8 cellular contexts compared by ENCODE assay signal in the genomic region with DNA sequence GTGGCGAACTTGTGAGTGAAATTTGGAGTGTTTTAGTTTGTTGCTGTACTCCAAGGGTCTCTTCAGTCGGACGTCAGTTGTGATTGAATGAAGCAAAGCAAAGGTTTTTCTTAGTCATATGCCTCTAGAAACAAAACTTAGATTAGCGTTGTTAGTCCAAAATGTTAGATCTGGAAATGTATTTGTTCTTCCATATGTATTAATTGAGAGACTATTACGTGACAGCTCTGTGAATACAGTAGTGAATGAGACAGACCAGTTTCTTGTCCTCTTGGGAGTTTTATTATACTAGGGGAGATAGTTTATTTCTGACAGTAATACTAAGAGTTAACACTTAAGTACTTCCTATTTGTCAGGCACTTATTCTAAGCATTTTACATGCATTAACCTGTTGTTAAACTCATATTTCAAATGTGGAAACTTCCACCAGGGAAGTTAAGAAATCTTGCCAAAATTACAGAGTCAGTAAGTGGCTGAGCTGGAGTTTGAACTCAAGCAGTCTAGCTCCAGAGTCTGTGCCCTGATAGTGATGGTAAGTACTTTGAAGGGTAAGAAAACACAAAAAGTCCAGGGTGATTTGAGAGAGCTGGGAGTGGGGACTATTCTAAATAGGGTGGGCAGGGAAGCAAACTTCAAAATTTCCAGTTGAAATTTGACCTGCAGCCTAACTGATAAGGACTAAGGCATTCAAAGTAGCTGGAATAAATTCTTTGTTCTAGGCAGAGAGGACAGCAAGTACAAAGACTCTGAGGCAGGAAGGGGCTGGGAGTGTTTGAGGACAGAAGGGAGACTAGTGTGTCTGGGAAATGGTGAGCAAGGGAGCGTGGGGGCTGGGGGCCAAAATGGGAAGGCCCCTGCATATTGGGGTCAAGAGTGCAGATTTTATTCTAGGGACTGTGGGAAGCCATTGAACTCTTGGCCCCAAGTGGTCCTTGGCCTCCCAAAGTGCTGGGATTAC. TPM values are rescaled to one million over a fixed set of nuclear protein-coding genes. Genes with fewer than 3 reads are reported as not detected.
A peak's percentile ranks its signal among the peaks of the same experiment; 100 is the strongest.
DNase-seq lines count a peak whose midpoint lies in the region; ATAC-seq and TF ChIP-seq lines count a peak whose summit lies in the region.

No MANE protein-coding gene starts in this region.

- no peak overlapping the region for H3K4me2 ChIP-seq in mesenchymal stem cell (ENCODE audit: low read length, poor library complexity, severe bottlenecking)

- no peak overlapping the region for H3K4ac ChIP-seq in mesenchymal stem cell (ENCODE audit: low read depth in 1 of 2, low read length in 2 of 2)

- no peak overlapping the region for H3K4me3 ChIP-seq in mesenchymal stem cell (ENCODE audit: insufficient read depth in 1 of 2, low read depth in 1 of 2, low read length in 2 of 2)
- H3K4me3 ChIP-seq in transverse colon = no peak overlapping the region

- ATAC-seq in HG03108 (IDR thresholded peaks at IDR 0.05; ENCODE audit: unreplicated experiment) (no peak), HG03025 (IDR thresholded peaks at IDR 0.05; ENCODE audit: low FRiP score, unreplicated experiment) (no peak)

- TF ChIP-seq POLR2A in transverse colon (IDR thresholded peaks at IDR 0.05) = no peak

- H3K79me1 ChIP-seq in mesenchymal stem cell (replicated peaks; ENCODE audit: low read length, poor library complexity, severe bottlenecking) = peaks cover 1% of the 10 kb centered on the region

- no peak overlapping the region for H2BK120ac ChIP-seq in mesenchymal stem cell (ENCODE audit: low read depth, low read length)

- H2BK5ac ChIP-seq in mesenchymal stem cell (ENCODE audit: low read depth, low read length, poor library complexity, severe bottlenecking) = no peak overlapping the region

- H3K9me3 ChIP-seq in mesenchymal stem cell (ENCODE audit: control insufficient read depth, low read length) (no peaks in the 10 kb centered on the region), transverse colon (no peaks in the 10 kb centered on the region)

- peak; percentile 22 for TF ChIP-seq EP300 in transverse colon (IDR thresholded peaks at IDR 0.05; ENCODE audit: low read depth)

- H4K8ac ChIP-seq in mesenchymal stem cell (ENCODE audit: low read length) = no peak overlapping the region

- H3K4me3 Mint-ChIP-seq in activated T-cell treated with anti-CD3 and anti-CD28 coated beads, Interleukin-2, amount 50 U/mL, for 24 hours = no peak overlapping the region

- H3K27ac ChIP-seq in mesenchymal stem cell (ENCODE audit: low read length, poor library complexity, severe bottlenecking) = no peak overlapping the region
- peak overlapping the region; percentile 72 to 81 (median 74) for H3K27ac ChIP-seq in transverse colon

- no peaks in the 10 kb centered on the region for H3K27me3 Mint-ChIP-seq in activated T-cell treated with anti-CD3 and anti-CD28 coated beads, Interleukin-2, amount 50 U/mL, for 24 hours

- peaks cover 15% of the 10 kb centered on the region for H3K36me3 Mint-ChIP-seq in activated T-cell treated with anti-CD3 and anti-CD28 coated beads, Interleukin-2, amount 50 U/mL, for 24 hours (ENCODE audit: low read depth)

- H3K27ac Mint-ChIP-seq in activated T-cell treated with anti-CD3 and anti-CD28 coated beads, Interleukin-2, amount 50 U/mL, for 24 hours = peak overlapping the region; percentile 59

- H3K9me3 Mint-ChIP-seq in activated T-cell treated with anti-CD3 and anti-CD28 coated beads, Interleukin-2, amount 50 U/mL, for 24 hours = no peaks in the 10 kb centered on the region

- H3K23ac ChIP-seq in mesenchymal stem cell (ENCODE audit: low read length in 2 of 2) = no peak overlapping the region

- DNase-seq in activated T-cell treated with anti-CD3 and anti-CD28 coated beads, Interleukin-2, amount 50 U/mL, for 24 hours = no peak
- DNase-seq in activated T-cell treated with anti-CD3 and anti-CD28 coated beads for 4 hours = no peak
- DNase-seq in dermis blood vessel endothelial cell = peak; percentile 67
- DNase-seq in mesenchymal stem cell = peak; percentile 29
- DNase-seq in transverse colon = no peak
- DNase-seq in NCI-H69 (lab: John Stamatoyannopoulos, UW) = no peak

- intact Hi-C loops in transverse colon (cut with DNase I; ENCODE audit: low total_unique reads) = no loop called here

- in situ Hi-C loops in transverse colon (cut with MboI; ENCODE audit: low pct_ligation_motif_present in 1 of 4, low pct_unique_long_range_greater_than_20kb in 1 of 4, low sequenced_read_pairs in 3 of 4) = no loop called here

- no peak for TF ChIP-seq CTCF in transverse colon (IDR thresholded peaks at IDR 0.05)

- H3K18ac ChIP-seq in mesenchymal stem cell (ENCODE audit: low read depth in 1 of 2, low read length in 2 of 2) = peak overlapping the region in 1 of 2 experiments; percentile 21

- no peak overlapping the region for H2BK12ac ChIP-seq in mesenchymal stem cell (ENCODE audit: low read length in 2 of 2)

- H3K36me3 ChIP-seq in mesenchymal stem cell (ENCODE audit: control insufficient read depth in 1 of 2, insufficient read depth in 2 of 2, low read depth in 1 of 2, low read length in 2 of 2) (peaks cover 0 to 2% of the 10 kb centered on the region in 2 experiments), transverse colon (no peaks in the 10 kb centered on the region)

- peak overlapping the region; percentile 67 for H2AK5ac ChIP-seq in mesenchymal stem cell (ENCODE audit: low read length, severe bottlenecking)

- no peak overlapping the region for H4K91ac ChIP-seq in mesenchymal stem cell (ENCODE audit: low read length)

- H3K4me1 Mint-ChIP-seq in activated T-cell treated with anti-CD3 and anti-CD28 coated beads, Interleukin-2, amount 50 U/mL, for 24 hours (ENCODE audit: low read depth) = peaks cover 77% of the 10 kb centered on the region

- no peak overlapping the region for H3K14ac ChIP-seq in mesenchymal stem cell (ENCODE audit: low read length in 2 of 2)

- H2BK15ac ChIP-seq in mesenchymal stem cell (ENCODE audit: low read depth, poor library complexity, severe bottlenecking) = no peak overlapping the region

- no peaks in the 10 kb centered on the region for H3K27me3 ChIP-seq in mesenchymal stem cell (ENCODE audit: control insufficient read depth in 1 of 2, insufficient read depth in 1 of 2, low read length in 2 of 2)
- no peaks in the 10 kb centered on the region for H3K27me3 ChIP-seq in transverse colon

- WGBS in mesenchymal stem cell = 60% methylated on average over 5 of the region's 6 CpGs
- WGBS in transverse colon (ENCODE audit: low coverage in 1 of 2), 2 donors = 72 to 74% methylated on average over 6 of the region's 6 CpGs

- H3K4me1 ChIP-seq in mesenchymal stem cell (ENCODE audit: control insufficient read depth, insufficient read depth, low read depth, low read length) (peaks cover 10% of the 10 kb centered on the region), transverse colon (peaks cover 45 to 96% (median 91%) of the 10 kb centered on the region in 4 donors)

- H3K9ac ChIP-seq in mesenchymal stem cell (ENCODE audit: low read length) = no peak overlapping the region

- H2AFZ ChIP-seq in mesenchymal stem cell (ENCODE audit: low read depth, low read length) = no peak overlapping the region

RNA-seq across cellular contexts. Expression of a gene that starts 17.0 kb away (rescaled TPM):
- total RNA-seq in dermis blood vessel endothelial cell (168 and 270 TPM in 2 replicates), transverse colon (100 to 1,000 TPM; 218 to 392 (median 299) TPM)
- 336 TPM for polyA plus RNA-seq in mesenchymal stem cell (2013, experiment 1 of 2)
- polyA plus RNA-seq in mesenchymal stem cell (2013, experiment 2 of 2) = 331 TPM

Comparison
In these comparisons a context has a peak if more than half of its experiments do, and no peak if none do; other contexts are left out.
1. DNase-seq: peak in dermis blood vessel endothelial cell (single experiment) and mesenchymal stem cell (single experiment); none in activated T-cell treated with anti-CD3 and anti-CD28 coated beads, Interleukin-2, amount 50 U/mL, for 24 hours (single experiment), activated T-cell treated with anti-CD3 and anti-CD28 coated beads for 4 hours (single experiment), transverse colon (single experiment) and NCI-H69 (single experiment).